ENCODE assay signal across 22 cellular contexts in genomic region chr15:75544273-75544862, GRCh38. TPM values are rescaled to one million over a fixed set of nuclear protein-coding genes. Genes with fewer than 3 reads are reported as not detected.
A peak's percentile ranks its signal among the peaks of the same experiment; 100 is the strongest.
DNase-seq lines count a peak whose midpoint lies in the region; ATAC-seq and TF ChIP-seq lines count a peak whose summit lies in the region.
"Had no signal": no experiment of that assay in that cellular context is flagged by ENCODE, and none has a peak within 500 bp of the region (broad histone marks: within the 10 kb centered on the region; RNA-seq: fewer than 3 reads in every experiment).

No MANE protein-coding gene starts in this region.

- no peak overlapping the region for H3K4me3 Mint-ChIP-seq in activated T-cell treated with anti-CD3 and anti-CD28 coated beads, Interleukin-2, amount 50 U/mL, for 24 hours
- no peak overlapping the region for H3K4me3 Mint-ChIP-seq in T-helper 17 cell
- H3K4me3 Mint-ChIP-seq in activated T-helper 1 cell treated with anti-CD3 and anti-CD28 coated beads, Interleukin-12 subunit alpha, Interleukin-12 subunit beta, Interleukin-2, Interleukin-4 antibody, amounts not matched to agents 30 ng/mL and 10 ng/mL and 1 ng/mL, durations not matched to agents 14 hours and 24 hours and 36 hours, result no peak overlapping the region
- H3K4me3 Mint-ChIP-seq: activated CD8-positive, alpha-beta T cell treated with anti-CD3 and anti-CD28 coated beads, Interleukin-2, amount 10 ng/mL, durations not matched to agents 7 days and 5 days; activated naive CD8-positive, alpha-beta T cell treated with anti-CD3 and anti-CD28 coated beads, Interleukin-2, amount 10 ng/mL, durations not matched to agents 7 days and 5 days; CD4-positive, alpha-beta T cell; nephron had no signal

- H3K79me2 ChIP-seq in hepatocyte, result peaks cover 84% of the 10 kb centered on the region

- no peaks in the 10 kb centered on the region for H3K9me3 ChIP-seq in T-helper 17 cell (ENCODE audit: control insufficient read depth, low read length, poor library complexity, severe bottlenecking)
- no peaks in the 10 kb centered on the region for H3K9me3 ChIP-seq in hepatocyte (ENCODE audit: low read depth)
- H3K9me3 ChIP-seq in tibial artery, result no peaks in the 10 kb centered on the region
- H3K9me3 ChIP-seq: esophagus muscularis mucosa, HAP-1, SJSA1, testis had no signal

- H3K36me3 ChIP-seq in hepatocyte (replicated peaks; ENCODE audit: insufficient read depth, low read depth) (no peaks in the 10 kb centered on the region), tibial artery (no peaks in the 10 kb centered on the region)
- H3K36me3 ChIP-seq: brain microvascular endothelial cell had no signal

- WGBS in hepatocyte (ENCODE audit: low lambda C conversion rate, missing lambda C conversion rate), result 78% methylated on average over 3 of the region's 3 CpGs

- peak overlapping the region; percentile 16 for H3K27ac Mint-ChIP-seq in activated T-cell treated with anti-CD3 and anti-CD28 coated beads, Interleukin-2, amount 50 U/mL, for 24 hours
- peak overlapping the region; percentile 88 for H3K27ac Mint-ChIP-seq in T-helper 17 cell
- H3K27ac Mint-ChIP-seq in activated T-helper 1 cell treated with anti-CD3 and anti-CD28 coated beads, Interleukin-12 subunit alpha, Interleukin-12 subunit beta, Interleukin-2, Interleukin-4 antibody, amounts not matched to agents 30 ng/mL and 10 ng/mL and 1 ng/mL, durations not matched to agents 14 hours and 24 hours and 36 hours, result no peak overlapping the region
- H3K27ac Mint-ChIP-seq: activated CD8-positive, alpha-beta T cell treated with anti-CD3 and anti-CD28 coated beads, Interleukin-2, amount 10 ng/mL, durations not matched to agents 7 days and 5 days; activated naive CD8-positive, alpha-beta T cell treated with anti-CD3 and anti-CD28 coated beads, Interleukin-2, amount 10 ng/mL, durations not matched to agents 7 days and 5 days; CD4-positive, alpha-beta T cell had no signal

- peaks cover 7% of the 10 kb centered on the region for H3K36me3 Mint-ChIP-seq in activated T-cell treated with anti-CD3 and anti-CD28 coated beads, Interleukin-2, amount 50 U/mL, for 24 hours (ENCODE audit: low read depth)
- peaks cover 2% of the 10 kb centered on the region for H3K36me3 Mint-ChIP-seq in T-helper 17 cell (ENCODE audit: low read depth)
- peaks cover 5% of the 10 kb centered on the region for H3K36me3 Mint-ChIP-seq in activated T-helper 1 cell treated with anti-CD3 and anti-CD28 coated beads, Interleukin-12 subunit alpha, Interleukin-12 subunit beta, Interleukin-2, Interleukin-4 antibody, amounts not matched to agents 30 ng/mL and 10 ng/mL and 1 ng/mL, durations not matched to agents 14 hours and 24 hours and 36 hours (ENCODE audit: low read depth)

- H4K20me1 ChIP-seq in hepatocyte (ENCODE audit: insufficient read depth, poor library complexity, severe bottlenecking), result peaks cover 3% of the 10 kb centered on the region

- DNase-seq in activated T-cell treated with anti-CD3 and anti-CD28 coated beads, Interleukin-2, amount 50 U/mL, for 24 hours, result no peak
- DNase-seq in activated T-cell treated with anti-CD3 and anti-CD28 coated beads, Interleukin-2, amount 50 U/mL, for 48 hours, result no peak
- DNase-seq in T-helper 17 cell (no peak), hepatocyte (ENCODE audit: low spot score) (no peak), tibial artery (no peak), NCI-H2227 (lab: John Stamatoyannopoulos, UW; ENCODE audit: unreplicated experiment) (no peak)
- no peak for DNase-seq in activated T-helper 1 cell treated with anti-CD3 and anti-CD28 coated beads, Interleukin-12 subunit alpha, Interleukin-12 subunit beta, Interleukin-2, Interleukin-4 antibody, amounts not matched to agents 30 ng/mL and 10 ng/mL and 1 ng/mL, durations not matched to agents 14 hours and 24 hours and 36 hours (ENCODE audit: low spot score)
- DNase-seq: ACHN; activated CD4-positive, CD25-positive, alpha-beta regulatory T cell; activated CD8-positive, alpha-beta T cell treated with anti-CD3 and anti-CD28 coated beads, Interleukin-2, amount 10 ng/mL, durations not matched to agents 7 days and 5 days; activated naive CD8-positive, alpha-beta T cell treated with anti-CD3 and anti-CD28 coated beads, Interleukin-2, amount 10 ng/mL, durations not matched to agents 7 days and 5 days; brain microvascular endothelial cell; CD4-positive, alpha-beta T cell; EL; KG1; NCI-H2081; testis had no signal

- H3K27me3 ChIP-seq in hepatocyte, result no peaks in the 10 kb centered on the region
- H3K27me3 ChIP-seq in tibial artery, result no peaks in the 10 kb centered on the region
- H3K27me3 ChIP-seq: brain microvascular endothelial cell, esophagus muscularis mucosa, SJSA1, testis had no signal

- H3K9me3 Mint-ChIP-seq in activated T-cell treated with anti-CD3 and anti-CD28 coated beads, Interleukin-2, amount 50 U/mL, for 24 hours, result no peaks in the 10 kb centered on the region
- H3K9me3 Mint-ChIP-seq in activated T-helper 1 cell treated with anti-CD3 and anti-CD28 coated beads, Interleukin-12 subunit alpha, Interleukin-12 subunit beta, Interleukin-2, Interleukin-4 antibody, amounts not matched to agents 30 ng/mL and 10 ng/mL and 1 ng/mL, durations not matched to agents 14 hours and 24 hours and 36 hours, result no peaks in the 10 kb centered on the region
- H3K9me3 Mint-ChIP-seq: activated naive CD8-positive, alpha-beta T cell treated with anti-CD3 and anti-CD28 coated beads, Interleukin-2, amount 10 ng/mL, durations not matched to agents 7 days and 5 days; CD4-positive, alpha-beta T cell; nephron had no signal

- no peak overlapping the region for H3K4me2 ChIP-seq in hepatocyte

- intact Hi-C loops in tibial artery (cut with DNase I; ENCODE audit: low total_unique reads), result no loop called here
- intact Hi-C loops in activated T-helper 1 cell treated with anti-CD3 and anti-CD28 coated beads, Interleukin-12 subunit alpha, Interleukin-12 subunit beta, Interleukin-2, Interleukin-4 antibody, amounts not matched to agents 30 ng/mL and 10 ng/mL and 1 ng/mL, durations not matched to agents 14 hours and 24 hours and 36 hours (cut with micrococcal nuclease), result no loop called here

- H2AFZ ChIP-seq in hepatocyte, result no peak overlapping the region

- no peak for ATAC-seq in T-helper 17 cell
- no peak for ATAC-seq in GM19467 (IDR thresholded peaks at IDR 0.05; ENCODE audit: unreplicated experiment)
- ATAC-seq: activated CD8-positive, alpha-beta T cell treated with anti-CD3 and anti-CD28 coated beads, Interleukin-2, amount 10 ng/mL, durations not matched to agents 7 days and 5 days had no signal

- no peaks in the 10 kb centered on the region for H3K9me2 ChIP-seq in hepatocyte (replicated peaks; ENCODE audit: insufficient read depth)

- H3K4me1 ChIP-seq in hepatocyte (ENCODE audit: insufficient read depth) (peaks cover 24% of the 10 kb centered on the region), tibial artery (peaks cover 0 to 40% (median 6%) of the 10 kb centered on the region in 4 donors)
- H3K4me1 ChIP-seq: HAP-1, SJSA1 had no signal

- H3K4me3 ChIP-seq in hepatocyte (no peak overlapping the region), tibial artery (no peak overlapping the region)
- H3K4me3 ChIP-seq: esophagus muscularis mucosa, HAP-1, SJSA1, testis had no signal

- peaks cover 23% of the 10 kb centered on the region for H3K4me1 Mint-ChIP-seq in activated T-cell treated with anti-CD3 and anti-CD28 coated beads, Interleukin-2, amount 50 U/mL, for 24 hours (ENCODE audit: low read depth)
- peaks cover 30% of the 10 kb centered on the region for H3K4me1 Mint-ChIP-seq in T-helper 17 cell
- peaks cover 7% of the 10 kb centered on the region for H3K4me1 Mint-ChIP-seq in activated T-helper 1 cell treated with anti-CD3 and anti-CD28 coated beads, Interleukin-12 subunit alpha, Interleukin-12 subunit beta, Interleukin-2, Interleukin-4 antibody, amounts not matched to agents 30 ng/mL and 10 ng/mL and 1 ng/mL, durations not matched to agents 14 hours and 24 hours and 36 hours (ENCODE audit: low read depth)

- H3K27me3 Mint-ChIP-seq in activated T-cell treated with anti-CD3 and anti-CD28 coated beads, Interleukin-2, amount 50 U/mL, for 24 hours, result no peaks in the 10 kb centered on the region
- no peaks in the 10 kb centered on the region for H3K27me3 Mint-ChIP-seq in T-helper 17 cell
- no peaks in the 10 kb centered on the region for H3K27me3 Mint-ChIP-seq in activated T-helper 1 cell treated with anti-CD3 and anti-CD28 coated beads, Interleukin-12 subunit alpha, Interleukin-12 subunit beta, Interleukin-2, Interleukin-4 antibody, amounts not matched to agents 30 ng/mL and 10 ng/mL and 1 ng/mL, durations not matched to agents 14 hours and 24 hours and 36 hours (ENCODE audit: insufficient read depth)
- H3K27me3 Mint-ChIP-seq: activated naive CD8-positive, alpha-beta T cell treated with anti-CD3 and anti-CD28 coated beads, Interleukin-2, amount 10 ng/mL, durations not matched to agents 7 days and 5 days; CD4-positive, alpha-beta T cell had no signal

- TF ChIP-seq CTCF in hepatocyte (IDR thresholded peaks at IDR 0.05; ENCODE audit: poor library complexity), result no peak
- TF ChIP-seq CTCF in tibial artery (IDR thresholded peaks at IDR 0.05), result no peak

- H3K27ac ChIP-seq in hepatocyte, result peak overlapping the region; percentile 46
- peak overlapping the region; percentile 14 to 20 for H3K27ac ChIP-seq in tibial artery
- H3K27ac ChIP-seq: brain microvascular endothelial cell, SJSA1, testis had no signal

RNA-seq across cellular contexts. Expression of gene PTPN9, which starts 34.7 kb away (rescaled TPM):
- total RNA-seq in T-helper 17 cell (10 to 100 TPM; 19.8 to 21.6 TPM), hepatocyte (24.0 and 27.4 TPM in 2 replicates)
- polyA plus RNA-seq in hepatocyte, result 19.6 and 23.3 TPM in 2 replicates
- total RNA-seq in activated T-helper 1 cell treated with anti-CD3 and anti-CD28 coated beads, Interleukin-12 subunit alpha, Interleukin-12 subunit beta, Interleukin-2, Interleukin-4 antibody, amounts not matched to agents 30 ng/mL and 10 ng/mL and 1 ng/mL, durations not matched to agents 14 hours and 24 hours and 36 hours, result 28.0 and 31.7 TPM in 2 replicates
